Comparison of ENCODE assay signal across 17 cellular contexts in genomic region chr10:27035163-27035562, GRCh38.
A peak's percentile ranks its signal among the peaks of the same experiment; 100 is the strongest.
DNase-seq lines count a peak whose midpoint lies in the region; ATAC-seq, FAIRE-seq and TF ChIP-seq lines count a peak whose summit lies in the region.
"Had no signal": no experiment of that assay in that cellular context is flagged by ENCODE, and none has a peak within 500 bp of the region (broad histone marks: within the 10 kb centered on the region; RNA-seq: fewer than 3 reads in every experiment).

No MANE protein-coding gene starts in this region.

- no peaks in the 10 kb centered on the region for H3K79me1 ChIP-seq in H1 (ENCODE audit: low read depth, low read length)

- H2BK12ac ChIP-seq in H1 (ENCODE audit: low read depth, low read length), result no peak overlapping the region

- no peak overlapping the region for H3K23ac ChIP-seq in H1 (ENCODE audit: insufficient read length)

- H3K18ac ChIP-seq in H1 (ENCODE audit: extremely low read depth, low read length), result no peak overlapping the region

- H3K14ac ChIP-seq in H1 (ENCODE audit: insufficient read length), result no peak overlapping the region

- no peak overlapping the region for H3K4me3 ChIP-seq in CD8-positive, alpha-beta T cell (ENCODE audit: low read depth, low read length)
- H3K4me3 ChIP-seq in H1 (ENCODE audit: extremely low read depth in 1 of 4, insufficient read depth in 2 of 4, low read depth in 3 of 4, low read length in 4 of 4) (no peak overlapping the region), upper lobe of right lung (no peak overlapping the region)

- no peak overlapping the region for H3K27ac ChIP-seq in CD8-positive, alpha-beta T cell (ENCODE audit: low read depth, low read length)
- no peak overlapping the region for H3K27ac ChIP-seq in H1 (ENCODE audit: low read depth, low read length)
- H3K27ac ChIP-seq in upper lobe of right lung, result no peak overlapping the region
- H3K27ac ChIP-seq: neutrophil had no signal

- no peak overlapping the region for H2BK5ac ChIP-seq in H1 (ENCODE audit: low read depth, low read length)

- H3K23me2 ChIP-seq in H1 (ENCODE audit: low read depth, low read length), result no peaks in the 10 kb centered on the region

- peaks cover 30% of the 10 kb centered on the region for H3K36me3 Mint-ChIP-seq in activated CD4-positive, alpha-beta T cell treated with anti-CD3 and anti-CD28 coated beads, Interleukin-2, amount 10 ng/mL, durations not matched to agents 7 days and 5 days (ENCODE audit: low read depth)
- H3K36me3 Mint-ChIP-seq in CD8-positive, alpha-beta T cell, result peaks cover 56% of the 10 kb centered on the region

- WGBS in H1 (ENCODE audit: extremely low coverage in 1 of 2, insufficient coverage in 1 of 2, insufficient read length in 1 of 2, insufficient replicate concordance in 2 of 2, low coverage in 1 of 2, low lambda C conversion rate in 2 of 2, missing lambda C conversion rate in 1 of 2), 2 experiments, result 87% methylated on average over 5 of the region's 5 CpGs; no CpG with 5 or more reads in 1 of the 2 experiments

- peak overlapping the region; percentile 47 for H3K4me3 Mint-ChIP-seq in activated CD4-positive, alpha-beta T cell treated with anti-CD3 and anti-CD28 coated beads, Interleukin-2, amount 10 ng/mL, durations not matched to agents 7 days and 5 days
- no peak overlapping the region for H3K4me3 Mint-ChIP-seq in CD8-positive, alpha-beta T cell
- H3K4me3 Mint-ChIP-seq: endodermal cell had no signal

- H2AK5ac ChIP-seq in H1 (ENCODE audit: low read depth, low read length), result no peak overlapping the region

- no peak overlapping the region for H2AFZ ChIP-seq in H1 (ENCODE audit: low read length)

- H3K4ac ChIP-seq in H1 (replicated peaks; ENCODE audit: insufficient read length, low read depth, low read length), result no peak overlapping the region

- H2BK20ac ChIP-seq in H1 (ENCODE audit: low read length), result no peak overlapping the region

- peak overlapping the region; percentile 69 for H3K27ac Mint-ChIP-seq in activated CD4-positive, alpha-beta T cell treated with anti-CD3 and anti-CD28 coated beads, Interleukin-2, amount 10 ng/mL, durations not matched to agents 7 days and 5 days
- H3K27ac Mint-ChIP-seq in CD8-positive, alpha-beta T cell, result peak overlapping the region; percentile 18
- H3K27ac Mint-ChIP-seq: endodermal cell had no signal

- FAIRE-seq in H1 (lab: Jason Lieb, UNC), result peak; percentile 7

- no peak overlapping the region for H3K56ac ChIP-seq in H1 (replicated peaks; ENCODE audit: insufficient read length, low read depth, low read length)

- DNase-seq in activated CD4-positive, alpha-beta T cell treated with anti-CD3 and anti-CD28 coated beads, Interleukin-2, amount 10 ng/mL, durations not matched to agents 7 days and 5 days, result no peak
- no peak for DNase-seq in activated CD4-positive, alpha-beta T cell treated with anti-CD3 and anti-CD28 coated beads for 1 hour
- DNase-seq in CD8-positive, alpha-beta T cell, result no peak
- peak; percentile 49 for DNase-seq in OCI-M1 (lab: John Stamatoyannopoulos, UW)
- no peak for DNase-seq in H1 (ENCODE audit: low read depth in 1 of 2, low spot score in 2 of 2)
- DNase-seq in posterior cingulate gyrus, result no peak
- no peak for DNase-seq in COLO668 (lab: John Stamatoyannopoulos, UW; ENCODE audit: unreplicated experiment)
- no peak for DNase-seq in upper lobe of right lung
- DNase-seq: ACHN; C1 segment of cervical spinal cord; endodermal cell; KG1; NCI-H1105; NCI-H2081; NCI-H446; NK-92 treated with Interleukin-12 subunit alpha and Interleukin-12 subunit beta, amount 100 ng/mL, for 24 hours had no signal

- no peak overlapping the region for H4K8ac ChIP-seq in H1 (ENCODE audit: extremely low read depth, insufficient read depth, low read length)

- no peaks in the 10 kb centered on the region for H3K27me3 Mint-ChIP-seq in activated CD4-positive, alpha-beta T cell treated with anti-CD3 and anti-CD28 coated beads, Interleukin-2, amount 10 ng/mL, durations not matched to agents 7 days and 5 days
- H3K27me3 Mint-ChIP-seq in CD8-positive, alpha-beta T cell (ENCODE audit: low read depth), result no peaks in the 10 kb centered on the region

- H4K20me1 ChIP-seq in H1 (replicated peaks in 1 of 2; ENCODE audit: control insufficient read depth in 1 of 2, insufficient read depth in 2 of 2, low read length in 2 of 2), result no peaks in the 10 kb centered on the region

- H3K79me2 ChIP-seq in H1 (ENCODE audit: control insufficient read depth in 1 of 2, insufficient read depth in 2 of 2, low read length in 2 of 2), result no peaks in the 10 kb centered on the region

- no peak overlapping the region for H4K91ac ChIP-seq in H1 (replicated peaks; ENCODE audit: insufficient read length, low read length)

- H2BK15ac ChIP-seq in H1 (ENCODE audit: low read length), result no peak overlapping the region

- H3K9me3 Mint-ChIP-seq in activated CD4-positive, alpha-beta T cell treated with anti-CD3 and anti-CD28 coated beads, Interleukin-2, amount 10 ng/mL, durations not matched to agents 7 days and 5 days, result no peaks in the 10 kb centered on the region
- H3K9me3 Mint-ChIP-seq in CD8-positive, alpha-beta T cell, result no peaks in the 10 kb centered on the region
- H3K9me3 Mint-ChIP-seq: endodermal cell had no signal

- intact Hi-C loops in CD8-positive, alpha-beta T cell (cut with DNase I, micrococcal nuclease), result no loop called here
- intact Hi-C loops in posterior cingulate gyrus (cut with DNase I) (no loop called here), upper lobe of right lung (cut with DNase I) (no loop called here)

- TF ChIP-seq POLR2A in H1 (IDR thresholded peaks at IDR 0.05; ENCODE audit: control extremely low read depth in 1 of 2, low read depth in 2 of 2, low read length in 2 of 2), result no peak

- H3K9ac ChIP-seq in H1 (replicated peaks in 1 of 4; ENCODE audit: extremely low read depth in 1 of 4, low read depth in 3 of 4, low read length in 3 of 4), result no peak overlapping the region

- H3K9me3 ChIP-seq in CD8-positive, alpha-beta T cell (ENCODE audit: low read length), result no peaks in the 10 kb centered on the region
- no peaks in the 10 kb centered on the region for H3K9me3 ChIP-seq in H1 (ENCODE audit: insufficient read depth in 2 of 2, low read depth in 1 of 2, low read length in 1 of 2)
- H3K9me3 ChIP-seq in upper lobe of right lung, result no peaks in the 10 kb centered on the region
- H3K9me3 ChIP-seq: neutrophil had no signal

- no peak overlapping the region for H2BK120ac ChIP-seq in H1 (replicated peaks; ENCODE audit: low read depth, low read length)

- TF ChIP-seq CTCF in CD8-positive, alpha-beta T cell (IDR thresholded peaks at IDR 0.05), result no peak
- TF ChIP-seq CTCF in H1 (IDR thresholded peaks at IDR 0.05; ENCODE audit: control extremely low read depth in 1 of 3, insufficient read depth in 1 of 3, low read depth in 1 of 3, low read length in 3 of 3) (no peak), upper lobe of right lung (IDR thresholded peaks at IDR 0.05) (no peak)

- no peak for ATAC-seq in CD8-positive, alpha-beta T cell
- ATAC-seq in upper lobe of right lung, result no peak

- no peaks in the 10 kb centered on the region for H3K36me3 ChIP-seq in CD8-positive, alpha-beta T cell (ENCODE audit: insufficient read depth, low read length)
- H3K36me3 ChIP-seq in H1 (ENCODE audit: control insufficient read depth in 2 of 4, insufficient read depth in 4 of 4, low read length in 3 of 4) (peaks cover 0 to 22% (median 0%) of the 10 kb centered on the region in 4 experiments; a peak in 2 of 8 replicates), upper lobe of right lung (peaks cover 38% of the 10 kb centered on the region)
- H3K36me3 ChIP-seq: neutrophil had no signal

- H3K4me1 Mint-ChIP-seq in activated CD4-positive, alpha-beta T cell treated with anti-CD3 and anti-CD28 coated beads, Interleukin-2, amount 10 ng/mL, durations not matched to agents 7 days and 5 days, result peaks cover 17% of the 10 kb centered on the region
- peaks cover 5% of the 10 kb centered on the region for H3K4me1 Mint-ChIP-seq in CD8-positive, alpha-beta T cell (ENCODE audit: low read depth)
- H3K4me1 Mint-ChIP-seq: endodermal cell had no signal

- H4K5ac ChIP-seq in H1 (ENCODE audit: insufficient read length, low read depth, low read length), result no peak overlapping the region

- TF ChIP-seq RAD21 in H1 (IDR thresholded peaks at IDR 0.05 in 1 of 2, conservative IDR thresholded peaks at IDR 0.05 in 1 of 2; ENCODE audit: low read depth in 2 of 2, low read length in 2 of 2), result no peak

- CTCF ChIA-PET in activated CD4-positive, alpha-beta T cell treated with anti-CD3 and anti-CD28 coated beads, Interleukin-2, amount 10 ng/mL, durations not matched to agents 7 days and 5 days (lab: Charles Lee), result no interaction called here
- CTCF ChIA-PET in CD8-positive, alpha-beta T cell (lab: Charles Lee), result no interaction called here
- CTCF ChIA-PET in H1 (lab: Charles Lee; ENCODE audit: partially characterized antibody), result no interaction called here

- no peaks in the 10 kb centered on the region for H3K27me3 ChIP-seq in CD8-positive, alpha-beta T cell (ENCODE audit: insufficient read depth, low read length)
- H3K27me3 ChIP-seq in H1 (replicated peaks in 1 of 4; ENCODE audit: control insufficient read depth in 3 of 4, extremely low read depth in 1 of 4, insufficient read depth in 3 of 4, low read length in 3 of 4), result no peaks in the 10 kb centered on the region
- no peaks in the 10 kb centered on the region for H3K27me3 ChIP-seq in upper lobe of right lung
- H3K27me3 ChIP-seq: neutrophil had no signal

- H3K4me2 ChIP-seq in H1 (ENCODE audit: insufficient read depth in 1 of 2, low read depth in 2 of 2, low read length in 2 of 2), result no peak overlapping the region

- H3K4me1 ChIP-seq in CD8-positive, alpha-beta T cell (ENCODE audit: insufficient read depth, low read length), result no peaks in the 10 kb centered on the region
- H3K4me1 ChIP-seq in H1 (replicated peaks in 1 of 4; ENCODE audit: control insufficient read depth in 3 of 4, insufficient read depth in 4 of 4, low read length in 3 of 4) (no peaks in the 10 kb centered on the region), upper lobe of right lung (no peaks in the 10 kb centered on the region)

- POLR2A ChIA-PET in activated CD4-positive, alpha-beta T cell treated with anti-CD3 and anti-CD28 coated beads, Interleukin-2, amount 10 ng/mL, durations not matched to agents 7 days and 5 days (lab: Charles Lee), result no interaction called here
- POLR2A ChIA-PET in CD8-positive, alpha-beta T cell (lab: Charles Lee), result no interaction called here
- POLR2A ChIA-PET in H1 (lab: Charles Lee; ENCODE audit: partially characterized antibody), result no interaction called here

- TF ChIP-seq EP300 in H1 (IDR thresholded peaks at IDR 0.05; ENCODE audit: borderline replicate concordance in 1 of 2, low read depth in 2 of 2, low read length in 2 of 2), result no peak

TF ChIP-seq in H1, 55 proteins besides CTCF, POLR2A, EP300 and RAD21 (continues in another document):
- no peak for TF ChIP-seq SIX5 (IDR thresholded peaks at IDR 0.05; ENCODE audit: low read depth, low read length)
- no peak for TF ChIP-seq NRF1 (IDR thresholded peaks at IDR 0.05; ENCODE audit: low read depth, low read length)
- TF ChIP-seq POU5F1 (IDR thresholded peaks at IDR 0.05; ENCODE audit: low read depth, low read length), result no peak
- no peak for TF ChIP-seq RXRA (IDR thresholded peaks at IDR 0.05; ENCODE audit: insufficient read depth, low read depth, low read length)
- TF ChIP-seq CEBPB (IDR thresholded peaks at IDR 0.05; ENCODE audit: low read depth, low read length), result no peak
- no peak for TF ChIP-seq FOSL1 (IDR thresholded peaks at IDR 0.05; ENCODE audit: insufficient read depth, low read depth, low read length)
- TF ChIP-seq BCL11A (IDR thresholded peaks at IDR 0.05; ENCODE audit: low read depth in 2 of 2, low read length in 2 of 2), result no peak
